ENCODE assay signal across 6 cellular contexts in the genomic region with DNA sequence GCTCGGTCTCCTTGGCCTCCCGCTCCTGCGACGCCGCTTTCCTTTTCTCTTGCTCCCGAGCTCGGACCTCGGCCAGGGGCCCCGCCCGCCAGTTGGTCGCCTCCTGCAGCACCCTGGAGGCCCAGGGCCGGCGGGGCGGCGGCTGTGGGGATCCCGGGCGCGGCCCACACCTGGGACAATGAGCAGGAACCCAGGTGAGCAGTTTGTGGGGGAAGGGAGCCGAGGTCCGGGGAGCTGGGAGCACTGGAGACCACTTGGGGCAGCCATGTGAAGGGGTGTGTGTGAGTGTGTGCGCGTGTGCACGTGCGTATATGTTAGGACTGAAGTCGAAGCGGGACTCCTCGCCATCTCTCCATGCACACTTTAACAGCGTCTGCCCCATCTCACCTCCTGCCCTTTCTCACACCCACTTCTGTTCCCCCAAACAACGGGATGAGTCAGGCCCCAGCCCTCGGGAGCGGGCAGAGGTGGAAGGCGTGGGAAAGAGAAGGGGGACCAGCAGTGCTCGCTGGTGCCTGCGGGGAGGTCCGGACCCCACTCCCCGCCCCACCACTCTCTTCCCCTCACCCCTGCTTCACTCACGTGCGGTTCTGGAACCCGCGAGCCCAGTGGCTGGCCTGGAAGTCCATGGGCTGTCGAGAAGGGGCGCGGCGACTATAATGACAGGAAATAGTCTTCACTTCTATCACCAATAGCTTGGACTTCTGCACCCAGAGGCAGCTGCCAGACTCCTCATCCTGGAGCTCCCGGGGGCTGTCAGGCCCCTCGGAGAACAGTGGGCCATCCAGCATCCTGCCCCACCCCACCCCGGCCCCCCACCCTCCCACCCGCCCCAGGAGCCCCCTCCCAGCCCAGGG. TPM values are rescaled to one million over a fixed set of nuclear protein-coding genes. Genes with fewer than 3 reads are reported as not detected.
DNase-seq lines count a peak whose midpoint lies in the region; ATAC-seq, FAIRE-seq and TF ChIP-seq lines count a peak whose summit lies in the region.

No MANE protein-coding gene starts in this region.

- peaks cover 5 to 16% of the 10 kb centered on the region in 2 donors for H3K4me1 ChIP-seq in kidney (ENCODE audit: control insufficient read depth in 1 of 2, insufficient read depth in 1 of 2, low read depth in 1 of 2, low read length in 2 of 2)

- H3K9me3 Mint-ChIP-seq in activated CD4-positive, alpha-beta T cell treated with anti-CD3 and anti-CD28 coated beads, Interleukin-2, amount 10 ng/mL, durations not matched to agents 7 days and 5 days, result no peaks in the 10 kb centered on the region

- CTCF ChIA-PET in activated CD4-positive, alpha-beta T cell treated with anti-CD3 and anti-CD28 coated beads, Interleukin-2, amount 10 ng/mL, durations not matched to agents 7 days and 5 days (lab: Charles Lee), result interaction anchor here (0.6 to 6.6 kb wide), 9 partner anchors 10 to 175 kb away, joined by 3 to 36 read pairs (median 10); a partner anchor contains a TSS

- no peak overlapping the region for H3K27ac ChIP-seq in kidney (ENCODE audit: low read depth in 2 of 2, low read length in 2 of 2)

- peaks cover 27% of the 10 kb centered on the region for H3K36me3 Mint-ChIP-seq in activated CD4-positive, alpha-beta T cell treated with anti-CD3 and anti-CD28 coated beads, Interleukin-2, amount 10 ng/mL, durations not matched to agents 7 days and 5 days (ENCODE audit: low read depth)

- H3K9me3 ChIP-seq in kidney (ENCODE audit: control insufficient read depth in 1 of 2, low read length in 2 of 2), result no peaks in the 10 kb centered on the region

- H3K27ac Mint-ChIP-seq in activated CD4-positive, alpha-beta T cell treated with anti-CD3 and anti-CD28 coated beads, Interleukin-2, amount 10 ng/mL, durations not matched to agents 7 days and 5 days, result no peak overlapping the region

- peaks cover 56% of the 10 kb centered on the region for H3K27me3 Mint-ChIP-seq in activated CD4-positive, alpha-beta T cell treated with anti-CD3 and anti-CD28 coated beads, Interleukin-2, amount 10 ng/mL, durations not matched to agents 7 days and 5 days

- intact Hi-C loops in kidney (cut with DNase I), result no loop called here

- H3K4me3 Mint-ChIP-seq in activated CD4-positive, alpha-beta T cell treated with anti-CD3 and anti-CD28 coated beads, Interleukin-2, amount 10 ng/mL, durations not matched to agents 7 days and 5 days, result peak overlapping the region; percentile 37

- H3K4me3 ChIP-seq in kidney (ENCODE audit: low read length in 2 of 2), result peak overlapping the region; percentile 35 to 48

- peak; percentile 19 for DNase-seq in activated gamma-delta T cell (lab: John Stamatoyannopoulos, UW)
- DNase-seq in activated gamma-delta T cell treated with Interleukin-2 at 50 U/mL for 16 hours, result no peak
- no peak for DNase-seq in activated CD4-positive, alpha-beta T cell treated with anti-CD3 and anti-CD28 coated beads, Interleukin-2, amount 10 ng/mL, durations not matched to agents 7 days and 5 days
- no peak for DNase-seq in kidney
- DNase-seq in midbrain (lab: John Stamatoyannopoulos, UW), result no peak

- no peak for FAIRE-seq in kidney (lab: Jason Lieb, UNC)

- no peak for TF ChIP-seq CTCF in kidney (IDR thresholded peaks at IDR 0.05; ENCODE audit: borderline replicate concordance, extremely low read depth, insufficient read depth)

- peaks cover 33% of the 10 kb centered on the region for H3K4me1 Mint-ChIP-seq in activated CD4-positive, alpha-beta T cell treated with anti-CD3 and anti-CD28 coated beads, Interleukin-2, amount 10 ng/mL, durations not matched to agents 7 days and 5 days

- H3K36me3 ChIP-seq in kidney (ENCODE audit: control insufficient read depth in 1 of 2, insufficient read depth in 2 of 2, low read length in 2 of 2), result peaks cover 5 to 18% of the 10 kb centered on the region in 2 donors

- H3K9ac ChIP-seq in kidney (ENCODE audit: low read length in 2 of 2), result no peak overlapping the region

- ATAC-seq in HG03571 (IDR thresholded peaks at IDR 0.05; ENCODE audit: unreplicated experiment), result no peak

- POLR2A ChIA-PET in activated CD4-positive, alpha-beta T cell treated with anti-CD3 and anti-CD28 coated beads, Interleukin-2, amount 10 ng/mL, durations not matched to agents 7 days and 5 days (lab: Charles Lee), result interaction anchor here (0.6 kb wide), 1 partner anchor 41 kb away, joined by 3 read pairs; a partner anchor contains a TSS

RNA-seq across cellular contexts. Expression of a gene that starts 0.5 kb away (rescaled TPM):
- total RNA-seq in activated CD4-positive, alpha-beta T cell treated with anti-CD3 and anti-CD28 coated beads, Interleukin-2, amount 10 ng/mL, durations not matched to agents 7 days and 5 days, result under 1 TPM; 0.10 to 0.17 TPM
- total RNA-seq in kidney, result not detected
- polyA plus RNA-seq in kidney (ENCODE audit: insufficient read depth, low read depth, low replicate concordance), result 27.0 TPM

RNA-seq across cellular contexts. Expression of a gene that starts 19.9 kb away (rescaled TPM):
- 10 to 100 TPM; 62.5 to 65.5 TPM for total RNA-seq in activated CD4-positive, alpha-beta T cell treated with anti-CD3 and anti-CD28 coated beads, Interleukin-2, amount 10 ng/mL, durations not matched to agents 7 days and 5 days
- 57.1 TPM for total RNA-seq in kidney
- polyA plus RNA-seq in kidney (ENCODE audit: insufficient read depth, low read depth, low replicate concordance), result 58.4 TPM

RNA-seq across cellular contexts. Expression of a gene that starts 20.6 kb away (rescaled TPM):
- total RNA-seq in activated CD4-positive, alpha-beta T cell treated with anti-CD3 and anti-CD28 coated beads, Interleukin-2, amount 10 ng/mL, durations not matched to agents 7 days and 5 days, result under 1 TPM; 0.17 to 0.29 TPM
- total RNA-seq in kidney, result not detected
- polyA plus RNA-seq in kidney (ENCODE audit: insufficient read depth, low read depth, low replicate concordance), result not detected

RNA-seq across cellular contexts. Expression of a gene that starts 27.2 kb away (rescaled TPM):
- total RNA-seq in activated CD4-positive, alpha-beta T cell treated with anti-CD3 and anti-CD28 coated beads, Interleukin-2, amount 10 ng/mL, durations not matched to agents 7 days and 5 days, result under 1 TPM; 0.52 to 0.99 TPM
- 1.9 TPM for total RNA-seq in kidney
- not detected for polyA plus RNA-seq in kidney (ENCODE audit: insufficient read depth, low read depth, low replicate concordance)

RNA-seq across cellular contexts. Expression of a gene that starts 41.4 kb away (rescaled TPM):
- 100 to 1,000 TPM in 1 of 2 experiments, 10 to 100 TPM in 1; 89.6 to 114 TPM for total RNA-seq in activated CD4-positive, alpha-beta T cell treated with anti-CD3 and anti-CD28 coated beads, Interleukin-2, amount 10 ng/mL, durations not matched to agents 7 days and 5 days
- total RNA-seq in kidney, result 229 TPM
- 111 TPM for polyA plus RNA-seq in kidney (ENCODE audit: insufficient read depth, low read depth, low replicate concordance)
